In the genomic region with DNA sequence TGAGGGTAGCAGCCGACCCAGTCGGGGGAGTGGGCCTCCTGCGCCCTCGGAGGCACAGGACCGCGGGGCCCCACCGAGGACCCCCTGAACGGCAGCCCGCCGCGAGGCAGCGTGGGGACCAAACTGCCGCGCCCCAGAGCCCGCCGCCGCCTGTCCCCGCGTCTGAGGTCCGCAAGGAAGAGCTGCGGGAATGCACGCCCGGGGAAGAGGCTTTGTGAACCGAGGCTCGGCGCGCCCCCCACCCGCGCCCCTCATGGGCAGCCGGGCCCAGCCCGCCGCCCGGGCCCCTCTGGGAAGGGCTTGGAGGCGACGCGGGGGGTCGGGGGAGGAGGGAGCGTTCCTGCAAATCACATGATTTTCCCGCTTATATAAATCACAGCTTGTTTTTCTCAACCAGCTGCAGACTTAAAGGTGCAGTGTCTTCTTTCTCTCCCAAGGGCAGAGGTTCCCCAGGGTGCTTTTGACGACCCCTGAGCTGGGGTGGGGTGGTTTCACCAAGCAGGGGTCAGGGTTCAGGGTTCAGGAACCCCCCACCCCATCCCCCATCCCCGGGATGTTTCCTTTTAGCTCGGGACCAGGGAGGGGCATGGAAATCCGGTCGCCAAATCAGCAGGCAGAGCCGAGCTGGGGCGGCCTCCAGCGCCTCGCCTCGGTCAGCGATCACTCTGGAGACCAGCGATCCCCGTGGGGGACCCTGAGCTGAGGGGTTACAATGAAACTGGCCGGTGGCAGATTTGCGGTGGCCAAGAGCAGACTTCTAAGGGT, we compare ENCODE assay signal across 8 cellular contexts. TPM values are rescaled to one million over a fixed set of nuclear protein-coding genes. Genes with fewer than 3 reads are reported as not detected.
DNase-seq lines count a peak whose midpoint lies in the region; ATAC-seq and TF ChIP-seq lines count a peak whose summit lies in the region.

No MANE protein-coding gene starts in this region.

- H3K4me1 ChIP-seq in mucosa of stomach (ENCODE audit: control insufficient read depth, insufficient read depth, low read length): peaks cover 73% of the 10 kb centered on the region
- no peaks in the 10 kb centered on the region for H3K4me1 ChIP-seq in urinary bladder (ENCODE audit: insufficient read depth)

- H3K27ac ChIP-seq in urinary bladder (ENCODE audit: low read depth): peak overlapping the region; percentile 96

- H3K27me3 ChIP-seq in mucosa of stomach (ENCODE audit: control insufficient read depth, insufficient read depth, low read length): no peaks in the 10 kb centered on the region

- under 1% methylated on average over 54 of the region's 54 CpGs for WGBS in urinary bladder

- H3K4me3 ChIP-seq in LNCaP clone FGC (ENCODE audit: low read depth, low read length) (peak overlapping the region; percentile 42), mucosa of stomach (ENCODE audit: low read length) (peak overlapping the region; percentile 64), urinary bladder (ENCODE audit: low read depth, low read length) (peak overlapping the region; percentile 61)

- no peaks in the 10 kb centered on the region for H3K36me3 ChIP-seq in mucosa of stomach (ENCODE audit: control insufficient read depth, insufficient read depth, low read length)
- no peaks in the 10 kb centered on the region for H3K36me3 ChIP-seq in urinary bladder (ENCODE audit: insufficient read depth)

- peak overlapping the region; percentile 83 for H3K9ac ChIP-seq in mucosa of stomach (ENCODE audit: low read length)

- ATAC-seq in GM18868 (IDR thresholded peaks at IDR 0.05; ENCODE audit: unreplicated experiment): no peak

- DNase-seq in D341Med (ENCODE audit: low spot score) (peak; percentile 75), LNCaP clone FGC (ENCODE audit: low read depth) (no peak), activated T-cell treated with anti-CD3 and anti-CD28 coated beads for 4 hours (peak; percentile 17), fibroblast of peridontal ligament (ENCODE audit: extremely low read depth) (peak; percentile 77), KG1 (lab: John Stamatoyannopoulos, UW) (no peak)

- no peak for TF ChIP-seq CTCF in LNCaP clone FGC (IDR thresholded peaks at IDR 0.05; ENCODE audit: control insufficient read depth, extremely low read depth, insufficient read depth)

- H3K9me3 ChIP-seq in mucosa of stomach (ENCODE audit: control insufficient read depth, low read length): no peaks in the 10 kb centered on the region

RNA-seq across cellular contexts. Expression of a gene that starts 44.7 kb away (rescaled TPM):
- 8.8 TPM for total RNA-seq in urinary bladder
- polyA plus RNA-seq in urinary bladder: 16.1 TPM

RNA-seq across cellular contexts. Expression of a gene that starts 50.1 kb away (rescaled TPM):
- 80.2 TPM for total RNA-seq in urinary bladder
- polyA plus RNA-seq in urinary bladder: 145 TPM

Comparison
In these comparisons a context has a peak if more than half of its experiments do, and no peak if none do; other contexts are left out.
1. DNase-seq: peak in D341Med (single experiment), activated T-cell treated with anti-CD3 and anti-CD28 coated beads for 4 hours (single experiment) and fibroblast of peridontal ligament (single experiment); none in LNCaP clone FGC (single experiment) and KG1 (single experiment).
2. Peak in every context shown above with its lines, with median percentiles within 50 percentile points of each other: H3K4me3 ChIP-seq.